Comparison of ENCODE assay signal across 8 cellular contexts in the genomic region with DNA sequence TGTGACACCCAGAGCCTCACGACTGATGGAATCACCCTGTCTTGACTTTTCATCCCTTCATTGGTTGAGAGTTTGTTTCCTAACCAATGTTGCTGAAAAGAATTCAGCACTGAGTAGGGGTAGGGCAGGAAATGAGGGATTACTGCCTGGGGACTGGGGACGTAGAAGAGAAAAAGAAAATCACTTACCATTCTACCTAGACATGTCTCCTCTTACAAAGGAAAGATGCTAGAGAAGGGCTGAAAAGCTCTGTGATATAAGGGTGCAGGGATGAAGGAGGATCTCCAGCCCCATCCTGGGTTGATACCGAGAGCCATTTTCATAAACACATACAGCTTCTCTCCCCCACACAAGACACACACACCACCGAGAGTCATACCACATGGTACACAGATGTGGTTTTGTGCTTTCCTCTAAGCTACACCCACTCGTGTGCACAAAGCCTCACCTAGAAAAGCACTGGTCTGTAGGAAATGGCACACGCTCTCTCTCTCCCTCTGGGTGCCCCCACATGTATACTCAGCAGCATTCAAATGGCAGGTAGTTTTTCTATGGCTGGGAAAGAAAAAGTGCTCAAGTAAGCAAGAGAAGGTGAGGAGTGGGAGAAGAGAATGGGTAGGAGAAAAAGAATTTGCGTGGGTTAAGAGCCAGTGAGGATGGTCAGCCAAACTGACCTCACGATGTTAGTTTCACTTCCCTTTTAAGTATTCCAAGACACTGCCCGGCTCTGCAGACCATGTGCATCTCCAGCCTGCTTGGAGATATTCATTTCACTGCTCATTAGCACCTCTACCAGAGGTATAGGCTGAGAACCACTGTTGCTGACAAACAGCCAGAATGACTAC.
DNase-seq lines count a peak whose midpoint lies in the region; ATAC-seq and TF ChIP-seq lines count a peak whose summit lies in the region.

No MANE protein-coding gene starts in this region.

- intact Hi-C loops in heart left ventricle (cut with DNase I): no loop called here

- peaks cover 14% of the 10 kb centered on the region for H3K4me1 Mint-ChIP-seq in activated CD4-positive, alpha-beta memory T cell treated with anti-CD3 and anti-CD28 coated beads, Interleukin-2, amount 10 ng/mL, durations not matched to agents 7 days and 5 days

- peaks cover 0 to 61% (median 28%) of the 10 kb centered on the region in 12 donors for H3K4me1 ChIP-seq in heart left ventricle

- 29 to 46% (median 33%) methylated on average over 9 of the region's 9 CpGs for WGBS in heart left ventricle, 4 donors

- peak overlapping the region in 10 of 12 donors; percentile 13 to 51 (median 32) for H3K4me3 ChIP-seq in heart left ventricle

- POLR2A ChIA-PET in activated CD4-positive, alpha-beta memory T cell treated with anti-CD3 and anti-CD28 coated beads, Interleukin-2, amount 10 ng/mL, durations not matched to agents 7 days and 5 days (lab: Charles Lee): interaction anchor here (0.6 to 1.4 kb wide), 3 partner anchors 9 to 282 kb away, joined by 3 to 4 read pairs (median 4); a partner anchor contains a TSS

- peak overlapping the region; percentile 22 to 75 (median 67) for H3K27ac ChIP-seq in heart left ventricle

- H3K27ac Mint-ChIP-seq in activated CD4-positive, alpha-beta memory T cell treated with anti-CD3 and anti-CD28 coated beads, Interleukin-2, amount 10 ng/mL, durations not matched to agents 7 days and 5 days: peak overlapping the region; percentile 71

- no peaks in the 10 kb centered on the region for H3K27me3 ChIP-seq in heart left ventricle

- no peaks in the 10 kb centered on the region for H3K9me3 Mint-ChIP-seq in activated CD4-positive, alpha-beta memory T cell treated with anti-CD3 and anti-CD28 coated beads, Interleukin-2, amount 10 ng/mL, durations not matched to agents 7 days and 5 days

- CTCF ChIA-PET in activated CD4-positive, alpha-beta memory T cell treated with anti-CD3 and anti-CD28 coated beads, Interleukin-2, amount 10 ng/mL, durations not matched to agents 7 days and 5 days (lab: Charles Lee): interaction anchor here (0.6 to 0.7 kb wide), 2 partner anchors 121 to 231 kb away, joined by 3 to 4 read pairs; a partner anchor contains a TSS

- H3K4me3 Mint-ChIP-seq in activated CD4-positive, alpha-beta memory T cell treated with anti-CD3 and anti-CD28 coated beads, Interleukin-2, amount 10 ng/mL, durations not matched to agents 7 days and 5 days: peak overlapping the region; percentile 60

- peak; percentile 30 to 74 (median 67) for ATAC-seq in heart left ventricle

- no peaks in the 10 kb centered on the region for H3K9me3 ChIP-seq in heart left ventricle

- H3K27me3 Mint-ChIP-seq in activated CD4-positive, alpha-beta memory T cell treated with anti-CD3 and anti-CD28 coated beads, Interleukin-2, amount 10 ng/mL, durations not matched to agents 7 days and 5 days: no peaks in the 10 kb centered on the region

- H3K36me3 ChIP-seq in heart left ventricle: peaks cover 0 to 29% (median 17%) of the 10 kb centered on the region in 9 donors

- no peak for TF ChIP-seq CTCF in heart left ventricle (IDR thresholded peaks at IDR 0.05)

- no peak for TF ChIP-seq POLR2A in heart left ventricle (IDR thresholded peaks at IDR 0.05)
- no peak for TF ChIP-seq POLR2A in erythroblast (IDR thresholded peaks at IDR 0.05; ENCODE audit: low read length)

- no peaks in the 10 kb centered on the region for H3K36me3 Mint-ChIP-seq in activated CD4-positive, alpha-beta memory T cell treated with anti-CD3 and anti-CD28 coated beads, Interleukin-2, amount 10 ng/mL, durations not matched to agents 7 days and 5 days (ENCODE audit: low read depth)

- DNase-seq in AG08395 (ENCODE audit: low spot score) (peak; percentile 25), HCEC 1CT (peak; percentile 58), heart left ventricle (no peak), NCI-H1694 treated with DMSO at 0.1 percent for 48 hours (lab: John Stamatoyannopoulos, UW) (no peak), erythroblast (lab: John Stamatoyannopoulos, UW) (no peak), foreskin melanocyte (no peak)
- DNase-seq in activated CD4-positive, alpha-beta memory T cell treated with anti-CD3 and anti-CD28 coated beads, Interleukin-2, amount 10 ng/mL, durations not matched to agents 7 days and 5 days: peak; percentile 39
- DNase-seq in stimulated activated CD4-positive, alpha-beta T cell treated with anti-CD3 and anti-CD28 coated beads, TNF-alpha, amount 100 ng/mL, for 24 hours (ENCODE audit: low read depth in 3 of 3): peak in 2 of 3 experiments; percentile 10 to 12

Comparison
In these comparisons a context has a peak if more than half of its experiments do, and no peak if none do; other contexts are left out.
1. DNase-seq: peak in AG08395 (single experiment), HCEC 1CT (single experiment), activated CD4-positive, alpha-beta memory T cell treated with anti-CD3 and anti-CD28 coated beads, Interleukin-2, amount 10 ng/mL, durations not matched to agents 7 days and 5 days (single experiment) and stimulated activated CD4-positive, alpha-beta T cell treated with anti-CD3 and anti-CD28 coated beads, TNF-alpha, amount 100 ng/mL, for 24 hours (2 of 3); none in heart left ventricle (0 of 5), NCI-H1694 treated with DMSO at 0.1 percent for 48 hours (single experiment), erythroblast (0 of 2) and foreskin melanocyte (single experiment).